ENCODE assay signal across 22 cellular contexts in the genomic region with DNA sequence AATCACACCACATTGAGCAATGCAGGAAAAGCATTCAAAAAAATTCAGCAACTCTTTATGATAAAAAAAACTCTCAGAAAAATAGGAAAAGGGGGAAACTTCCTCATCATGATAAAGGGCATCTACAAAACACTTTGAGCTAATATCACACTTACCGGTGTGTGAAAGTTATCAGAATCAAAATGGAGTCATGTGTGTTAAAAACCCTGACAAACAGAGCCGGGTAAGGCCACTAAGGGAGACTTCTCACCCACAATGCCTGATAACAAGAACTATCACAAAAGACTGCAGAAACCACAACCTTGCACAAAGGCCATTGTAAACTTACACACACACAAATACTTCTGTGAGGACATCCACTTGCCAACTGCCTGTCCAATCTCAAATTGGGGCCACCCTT.
"Had no signal": no experiment of that assay in that cellular context is flagged by ENCODE, and none has a peak within 500 bp of the region (broad histone marks: within the 10 kb centered on the region; RNA-seq: fewer than 3 reads in every experiment).

No MANE protein-coding gene starts in this region.

- H3K27ac Mint-ChIP-seq: dendritic cell treated with granulocyte-macrophage colony-stimulating factor and Interleukin-4, amounts not matched to agents 40 ng/mL and 50 ng/mL, for 4 days; effector memory CD8-positive, alpha-beta T cell; endodermal cell had no signal

- DNase-seq: colonic mucosa; cortex of kidney; dermis blood vessel endothelial cell; dorsolateral prefrontal cortex; effector CD4-positive, alpha-beta T cell; effector CD8-positive, alpha-beta T cell; effector memory CD4-positive, alpha-beta T cell; effector memory CD8-positive, alpha-beta T cell; endodermal cell; erythroblast; esophagus squamous epithelium; foreskin fibroblast; foreskin keratinocyte; foreskin melanocyte; gastrocnemius medialis; glutamatergic neuron; head of caudate nucleus; heart left ventricle; heart right ventricle had no signal

- ATAC-seq: effector memory CD8-positive, alpha-beta T cell; esophagus mucosa; foreskin keratinocyte; gastrocnemius medialis; gastroesophageal sphincter; heart left ventricle; heart right ventricle had no signal

- H3K9me3 Mint-ChIP-seq: dendritic cell treated with granulocyte-macrophage colony-stimulating factor and Interleukin-4, amounts not matched to agents 40 ng/mL and 50 ng/mL, for 4 days; effector memory CD8-positive, alpha-beta T cell had no signal

- H3K4me3 Mint-ChIP-seq: dendritic cell treated with granulocyte-macrophage colony-stimulating factor and Interleukin-4, amounts not matched to agents 40 ng/mL and 50 ng/mL, for 4 days; effector memory CD8-positive, alpha-beta T cell; endodermal cell had no signal

- H3K4me1 Mint-ChIP-seq: endodermal cell had no signal
